2 cellular contexts compared by ENCODE assay signal in the genomic region with DNA sequence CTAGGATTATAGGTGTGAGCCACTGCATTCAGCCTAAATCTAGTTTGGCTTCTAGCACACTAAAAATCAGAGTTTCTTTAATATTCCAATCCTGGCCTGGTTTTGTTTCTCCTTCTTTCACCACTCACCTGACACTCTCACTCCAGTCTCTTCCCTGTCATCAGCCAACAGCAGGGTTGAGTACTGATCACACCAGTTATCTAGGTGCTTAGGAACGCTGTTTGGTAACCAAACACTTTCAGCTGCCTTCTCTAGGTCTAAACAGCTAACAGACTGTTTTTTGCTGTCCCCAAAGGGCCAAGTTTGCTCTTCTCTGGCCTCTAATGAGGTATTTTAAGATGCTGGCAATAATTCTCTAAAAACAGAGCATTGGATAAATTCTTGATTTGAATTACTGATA.
TF ChIP-seq lines count a peak whose summit lies in the region.

No MANE protein-coding gene starts in this region.

TF ChIP-seq in IMR-90, 13 proteins besides CTCF, POLR2A, EP300 and RAD21:
- TF ChIP-seq MAZ (IDR thresholded peaks at IDR 0.05; ENCODE audit: borderline replicate concordance, low read depth, low read length) (no peak), FOS (IDR thresholded peaks at IDR 0.05; ENCODE audit: low read depth, low read length) (no peak), RFX5 (IDR thresholded peaks at IDR 0.05; ENCODE audit: low read depth, low read length) (no peak)

TF ChIP-seq in K562, 482 proteins besides CTCF, POLR2A, EP300 and RAD21:
- TF ChIP-seq, protein P1, sequence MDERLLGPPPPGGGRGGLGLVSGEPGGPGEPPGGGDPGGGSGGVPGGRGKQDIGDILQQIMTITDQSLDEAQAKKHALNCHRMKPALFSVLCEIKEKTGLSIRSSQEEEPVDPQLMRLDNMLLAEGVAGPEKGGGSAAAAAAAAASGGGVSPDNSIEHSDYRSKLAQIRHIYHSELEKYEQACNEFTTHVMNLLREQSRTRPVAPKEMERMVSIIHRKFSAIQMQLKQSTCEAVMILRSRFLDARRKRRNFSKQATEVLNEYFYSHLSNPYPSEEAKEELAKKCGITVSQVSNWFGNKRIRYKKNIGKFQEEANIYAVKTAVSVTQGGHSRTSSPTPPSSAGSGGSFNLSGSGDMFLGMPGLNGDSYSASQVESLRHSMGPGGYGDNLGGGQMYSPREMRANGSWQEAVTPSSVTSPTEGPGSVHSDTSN (CRISPR knock-in tag; IDR thresholded peaks at IDR 0.05; ENCODE audit: low read depth) = no peak
- TF ChIP-seq, protein P1 (tag; conservative IDR thresholded peaks at IDR 0.05; ENCODE audit: low read depth) = no peak
- TF ChIP-seq RUNX1 (IDR thresholded peaks at IDR 0.05; ENCODE audit: low read depth) (no peak), MTA1 (IDR thresholded peaks at IDR 0.05; ENCODE audit: borderline replicate concordance) (no peak), FOXK1 (CRISPR knock-in tag; IDR thresholded peaks at IDR 0.05; ENCODE audit: borderline replicate concordance) (no peak), HMBOX1 (IDR thresholded peaks at IDR 0.05) (0 out of 2 replicates have a peak, but pooled peaks have one; percentile 28), SRSF1 (IDR thresholded peaks at IDR 0.05; ENCODE audit: low read depth, low read length) (no peak)
